In the genomic region with DNA sequence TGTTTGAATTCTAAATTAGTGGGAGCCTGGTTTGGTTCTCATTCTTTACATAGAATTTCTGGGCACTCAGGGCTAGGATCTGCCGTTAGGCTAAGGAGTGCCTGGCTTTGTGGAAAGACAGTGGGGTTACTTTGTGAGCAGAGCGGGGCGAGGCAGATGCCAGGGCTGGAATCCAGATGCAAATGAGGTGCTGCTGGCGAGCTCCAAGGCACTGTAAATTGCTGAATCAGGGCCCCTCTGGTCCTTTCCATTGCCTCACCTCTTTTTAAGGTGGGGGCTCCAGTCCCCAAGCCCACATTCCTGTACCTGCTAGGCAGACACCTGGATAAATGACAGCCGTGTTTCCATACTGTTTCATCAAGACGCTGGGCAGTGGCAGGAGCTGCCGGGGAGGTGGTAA, we compare ENCODE assay signal across 1 cellular context.
TF ChIP-seq lines count a peak whose summit lies in the region.

No MANE protein-coding gene starts in this region.

TF ChIP-seq in H1, 55 proteins besides CTCF, POLR2A, EP300 and RAD21:
- no peak for TF ChIP-seq KDM1A (IDR thresholded peaks at IDR 0.05; ENCODE audit: borderline replicate concordance, low read length)
- TF ChIP-seq SP4 (IDR thresholded peaks at IDR 0.05; ENCODE audit: low read length), result no peak
- TF ChIP-seq YY1 (IDR thresholded peaks at IDR 0.05; ENCODE audit: low read depth, low read length), result 0 out of 2 replicates have a peak, but pooled peaks have one; percentile 39
- no peak for TF ChIP-seq FOSL1 (IDR thresholded peaks at IDR 0.05; ENCODE audit: insufficient read depth, low read depth, low read length)
- TF ChIP-seq USF2 (IDR thresholded peaks at IDR 0.05; ENCODE audit: low read length), result no peak
- peak; percentile 85 for TF ChIP-seq TEAD4 (IDR thresholded peaks at IDR 0.05; ENCODE audit: low read depth, low read length)
- no peak for TF ChIP-seq TAF7 (optimal IDR thresholded peaks at IDR 0.05; ENCODE audit: borderline replicate concordance, low read depth, low read length)
- TF ChIP-seq CBX5 (IDR thresholded peaks at IDR 0.05; ENCODE audit: low read depth, low read length), result no peak
- 0 out of 2 replicates have a peak, but pooled peaks have one; percentile 12 for TF ChIP-seq TCF12 (IDR thresholded peaks at IDR 0.05; ENCODE audit: low read depth, low read length)
- no peak for TF ChIP-seq RXRA (IDR thresholded peaks at IDR 0.05; ENCODE audit: insufficient read depth, low read depth, low read length)
- no peak for TF ChIP-seq EZH2 (IDR thresholded peaks at IDR 0.05; ENCODE audit: low read depth, low read length, severe bottlenecking)
- TF ChIP-seq HDAC6 (IDR thresholded peaks at IDR 0.05; ENCODE audit: low read depth, low read length), result no peak
- TF ChIP-seq PHF8 (conservative IDR thresholded peaks at IDR 0.05; ENCODE audit: low read depth, low read length), result no peak
- TF ChIP-seq TAF1 (IDR thresholded peaks at IDR 0.05; ENCODE audit: low read depth, low read length), result no peak
- no peak for TF ChIP-seq KDM4A (IDR thresholded peaks at IDR 0.05; ENCODE audit: low read depth, low read length, severe bottlenecking)
- no peak for TF ChIP-seq CTBP2 (IDR thresholded peaks at IDR 0.05; ENCODE audit: borderline replicate concordance, insufficient read depth, insufficient read length, low read length)
- TF ChIP-seq, protein P1, sequence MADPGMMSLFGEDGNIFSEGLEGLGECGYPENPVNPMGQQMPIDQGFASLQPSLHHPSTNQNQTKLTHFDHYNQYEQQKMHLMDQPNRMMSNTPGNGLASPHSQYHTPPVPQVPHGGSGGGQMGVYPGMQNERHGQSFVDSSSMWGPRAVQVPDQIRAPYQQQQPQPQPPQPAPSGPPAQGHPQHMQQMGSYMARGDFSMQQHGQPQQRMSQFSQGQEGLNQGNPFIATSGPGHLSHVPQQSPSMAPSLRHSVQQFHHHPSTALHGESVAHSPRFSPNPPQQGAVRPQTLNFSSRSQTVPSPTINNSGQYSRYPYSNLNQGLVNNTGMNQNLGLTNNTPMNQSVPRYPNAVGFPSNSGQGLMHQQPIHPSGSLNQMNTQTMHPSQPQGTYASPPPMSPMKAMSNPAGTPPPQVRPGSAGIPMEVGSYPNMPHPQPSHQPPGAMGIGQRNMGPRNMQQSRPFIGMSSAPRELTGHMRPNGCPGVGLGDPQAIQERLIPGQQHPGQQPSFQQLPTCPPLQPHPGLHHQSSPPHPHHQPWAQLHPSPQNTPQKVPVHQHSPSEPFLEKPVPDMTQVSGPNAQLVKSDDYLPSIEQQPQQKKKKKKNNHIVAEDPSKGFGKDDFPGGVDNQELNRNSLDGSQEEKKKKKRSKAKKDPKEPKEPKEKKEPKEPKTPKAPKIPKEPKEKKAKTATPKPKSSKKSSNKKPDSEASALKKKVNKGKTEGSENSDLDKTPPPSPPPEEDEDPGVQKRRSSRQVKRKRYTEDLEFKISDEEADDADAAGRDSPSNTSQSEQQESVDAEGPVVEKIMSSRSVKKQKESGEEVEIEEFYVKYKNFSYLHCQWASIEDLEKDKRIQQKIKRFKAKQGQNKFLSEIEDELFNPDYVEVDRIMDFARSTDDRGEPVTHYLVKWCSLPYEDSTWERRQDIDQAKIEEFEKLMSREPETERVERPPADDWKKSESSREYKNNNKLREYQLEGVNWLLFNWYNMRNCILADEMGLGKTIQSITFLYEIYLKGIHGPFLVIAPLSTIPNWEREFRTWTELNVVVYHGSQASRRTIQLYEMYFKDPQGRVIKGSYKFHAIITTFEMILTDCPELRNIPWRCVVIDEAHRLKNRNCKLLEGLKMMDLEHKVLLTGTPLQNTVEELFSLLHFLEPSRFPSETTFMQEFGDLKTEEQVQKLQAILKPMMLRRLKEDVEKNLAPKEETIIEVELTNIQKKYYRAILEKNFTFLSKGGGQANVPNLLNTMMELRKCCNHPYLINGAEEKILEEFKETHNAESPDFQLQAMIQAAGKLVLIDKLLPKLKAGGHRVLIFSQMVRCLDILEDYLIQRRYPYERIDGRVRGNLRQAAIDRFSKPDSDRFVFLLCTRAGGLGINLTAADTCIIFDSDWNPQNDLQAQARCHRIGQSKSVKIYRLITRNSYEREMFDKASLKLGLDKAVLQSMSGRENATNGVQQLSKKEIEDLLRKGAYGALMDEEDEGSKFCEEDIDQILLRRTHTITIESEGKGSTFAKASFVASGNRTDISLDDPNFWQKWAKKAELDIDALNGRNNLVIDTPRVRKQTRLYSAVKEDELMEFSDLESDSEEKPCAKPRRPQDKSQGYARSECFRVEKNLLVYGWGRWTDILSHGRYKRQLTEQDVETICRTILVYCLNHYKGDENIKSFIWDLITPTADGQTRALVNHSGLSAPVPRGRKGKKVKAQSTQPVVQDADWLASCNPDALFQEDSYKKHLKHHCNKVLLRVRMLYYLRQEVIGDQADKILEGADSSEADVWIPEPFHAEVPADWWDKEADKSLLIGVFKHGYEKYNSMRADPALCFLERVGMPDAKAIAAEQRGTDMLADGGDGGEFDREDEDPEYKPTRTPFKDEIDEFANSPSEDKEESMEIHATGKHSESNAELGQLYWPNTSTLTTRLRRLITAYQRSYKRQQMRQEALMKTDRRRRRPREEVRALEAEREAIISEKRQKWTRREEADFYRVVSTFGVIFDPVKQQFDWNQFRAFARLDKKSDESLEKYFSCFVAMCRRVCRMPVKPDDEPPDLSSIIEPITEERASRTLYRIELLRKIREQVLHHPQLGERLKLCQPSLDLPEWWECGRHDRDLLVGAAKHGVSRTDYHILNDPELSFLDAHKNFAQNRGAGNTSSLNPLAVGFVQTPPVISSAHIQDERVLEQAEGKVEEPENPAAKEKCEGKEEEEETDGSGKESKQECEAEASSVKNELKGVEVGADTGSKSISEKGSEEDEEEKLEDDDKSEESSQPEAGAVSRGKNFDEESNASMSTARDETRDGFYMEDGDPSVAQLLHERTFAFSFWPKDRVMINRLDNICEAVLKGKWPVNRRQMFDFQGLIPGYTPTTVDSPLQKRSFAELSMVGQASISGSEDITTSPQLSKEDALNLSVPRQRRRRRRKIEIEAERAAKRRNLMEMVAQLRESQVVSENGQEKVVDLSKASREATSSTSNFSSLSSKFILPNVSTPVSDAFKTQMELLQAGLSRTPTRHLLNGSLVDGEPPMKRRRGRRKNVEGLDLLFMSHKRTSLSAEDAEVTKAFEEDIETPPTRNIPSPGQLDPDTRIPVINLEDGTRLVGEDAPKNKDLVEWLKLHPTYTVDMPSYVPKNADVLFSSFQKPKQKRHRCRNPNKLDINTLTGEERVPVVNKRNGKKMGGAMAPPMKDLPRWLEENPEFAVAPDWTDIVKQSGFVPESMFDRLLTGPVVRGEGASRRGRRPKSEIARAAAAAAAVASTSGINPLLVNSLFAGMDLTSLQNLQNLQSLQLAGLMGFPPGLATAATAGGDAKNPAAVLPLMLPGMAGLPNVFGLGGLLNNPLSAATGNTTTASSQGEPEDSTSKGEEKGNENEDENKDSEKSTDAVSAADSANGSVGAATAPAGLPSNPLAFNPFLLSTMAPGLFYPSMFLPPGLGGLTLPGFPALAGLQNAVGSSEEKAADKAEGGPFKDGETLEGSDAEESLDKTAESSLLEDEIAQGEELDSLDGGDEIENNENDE (IDR thresholded peaks at IDR 0.05; ENCODE audit: insufficient replicate concordance, low read length), result no peak
- no peak for TF ChIP-seq JUN (IDR thresholded peaks at IDR 0.05; ENCODE audit: low read depth, low read length)
- TF ChIP-seq BRCA1 (IDR thresholded peaks at IDR 0.05; ENCODE audit: low read depth, low read length), result no peak
- TF ChIP-seq SIRT6 (IDR thresholded peaks at IDR 0.05; ENCODE audit: low read length), result no peak
- TF ChIP-seq SIN3A (conservative IDR thresholded peaks at IDR 0.05 in 1 of 2, IDR thresholded peaks at IDR 0.05 in 1 of 2; ENCODE audit: low read depth in 1 of 2, low read length in 2 of 2), result 0 out of 4 replicates have a peak, but pooled peaks of 1 of the 2 experiments have one; percentile 57
- 0 out of 2 replicates have a peak, but pooled peaks have one; percentile 38 for TF ChIP-seq SP1 (IDR thresholded peaks at IDR 0.05; ENCODE audit: low read depth, low read length)
- peak; percentile 89 for TF ChIP-seq BACH1 (IDR thresholded peaks at IDR 0.05; ENCODE audit: low read length)
- no peak for TF ChIP-seq ZNF274 (IDR thresholded peaks at IDR 0.05; ENCODE audit: borderline replicate concordance, extremely low read depth, low read length)
- TF ChIP-seq, protein P2, sequence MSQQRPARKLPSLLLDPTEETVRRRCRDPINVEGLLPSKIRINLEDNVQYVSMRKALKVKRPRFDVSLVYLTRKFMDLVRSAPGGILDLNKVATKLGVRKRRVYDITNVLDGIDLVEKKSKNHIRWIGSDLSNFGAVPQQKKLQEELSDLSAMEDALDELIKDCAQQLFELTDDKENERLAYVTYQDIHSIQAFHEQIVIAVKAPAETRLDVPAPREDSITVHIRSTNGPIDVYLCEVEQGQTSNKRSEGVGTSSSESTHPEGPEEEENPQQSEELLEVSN (IDR thresholded peaks at IDR 0.05), result no peak
- TF ChIP-seq JUND (IDR thresholded peaks at IDR 0.05; ENCODE audit: low read length), result 0 out of 2 replicates have a peak, but pooled peaks have one; percentile 21
- no peak for TF ChIP-seq CBX8 (IDR thresholded peaks at IDR 0.05; ENCODE audit: borderline replicate concordance, low read depth, low read length)
- TF ChIP-seq, protein P3, sequence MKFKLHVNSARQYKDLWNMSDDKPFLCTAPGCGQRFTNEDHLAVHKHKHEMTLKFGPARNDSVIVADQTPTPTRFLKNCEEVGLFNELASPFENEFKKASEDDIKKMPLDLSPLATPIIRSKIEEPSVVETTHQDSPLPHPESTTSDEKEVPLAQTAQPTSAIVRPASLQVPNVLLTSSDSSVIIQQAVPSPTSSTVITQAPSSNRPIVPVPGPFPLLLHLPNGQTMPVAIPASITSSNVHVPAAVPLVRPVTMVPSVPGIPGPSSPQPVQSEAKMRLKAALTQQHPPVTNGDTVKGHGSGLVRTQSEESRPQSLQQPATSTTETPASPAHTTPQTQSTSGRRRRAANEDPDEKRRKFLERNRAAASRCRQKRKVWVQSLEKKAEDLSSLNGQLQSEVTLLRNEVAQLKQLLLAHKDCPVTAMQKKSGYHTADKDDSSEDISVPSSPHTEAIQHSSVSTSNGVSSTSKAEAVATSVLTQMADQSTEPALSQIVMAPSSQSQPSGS (IDR thresholded peaks at IDR 0.05; ENCODE audit: low read length), result no peak
- no peak for TF ChIP-seq HDAC2 (IDR thresholded peaks at IDR 0.05; ENCODE audit: borderline replicate concordance in 1 of 2, low read depth in 2 of 2, low read length in 2 of 2)
- no peak for TF ChIP-seq POU5F1 (IDR thresholded peaks at IDR 0.05; ENCODE audit: low read depth, low read length)
- peak; percentile 50; the same call in 1 of the 2 replicates for TF ChIP-seq CEBPB (IDR thresholded peaks at IDR 0.05; ENCODE audit: low read depth, low read length)
- no peak for TF ChIP-seq CHD2 (IDR thresholded peaks at IDR 0.05; ENCODE audit: low read length)
- TF ChIP-seq CHD1 (IDR thresholded peaks at IDR 0.05; ENCODE audit: low read depth, low read length), result no peak
- TF ChIP-seq MAFK (IDR thresholded peaks at IDR 0.05; ENCODE audit: low read depth, low read length), result peak; percentile 92
- TF ChIP-seq RNF2 (IDR thresholded peaks at IDR 0.05; ENCODE audit: borderline replicate concordance, low read depth, low read length, missing control alignments, poor library complexity, severe bottlenecking), result no peak
- no peak for TF ChIP-seq ASH2L (IDR thresholded peaks at IDR 0.05; ENCODE audit: low read length)
- no peak for TF ChIP-seq SIX5 (IDR thresholded peaks at IDR 0.05; ENCODE audit: low read depth, low read length)
- TF ChIP-seq NRF1 (IDR thresholded peaks at IDR 0.05; ENCODE audit: low read depth, low read length), result no peak
- no peak for TF ChIP-seq NANOG (IDR thresholded peaks at IDR 0.05; ENCODE audit: insufficient read depth, low read depth, low read length, poor library complexity, severe bottlenecking)
- no peak for TF ChIP-seq SRF (IDR thresholded peaks at IDR 0.05; ENCODE audit: low read depth, low read length)
- no peak for TF ChIP-seq BCL11A (IDR thresholded peaks at IDR 0.05; ENCODE audit: low read depth in 2 of 2, low read length in 2 of 2)
